Comparison of ENCODE assay signal across 10 cellular contexts in the genomic region with DNA sequence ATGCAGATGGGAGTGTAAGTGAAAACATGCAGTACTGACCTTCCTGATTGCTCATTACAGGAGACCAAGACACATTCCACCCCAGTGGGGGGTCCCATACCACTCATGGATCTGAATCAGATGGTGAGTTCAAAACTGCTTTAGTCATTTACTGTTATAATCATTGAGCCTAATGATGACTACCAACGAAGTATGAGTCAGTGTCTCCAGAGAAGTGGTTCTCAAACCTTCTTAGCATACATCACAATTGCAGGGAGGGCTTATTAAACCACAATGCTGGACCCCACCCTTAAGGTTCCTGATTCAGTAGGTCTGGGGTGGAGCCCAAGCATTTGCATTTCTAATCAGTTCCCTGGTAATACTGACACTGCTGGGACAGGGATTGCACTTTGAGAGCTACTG.
DNase-seq lines count a peak whose midpoint lies in the region; ATAC-seq and TF ChIP-seq lines count a peak whose summit lies in the region.
"Had no signal": no experiment of that assay in that cellular context is flagged by ENCODE, and none has a peak within 500 bp of the region (broad histone marks: within the 10 kb centered on the region; RNA-seq: fewer than 3 reads in every experiment).

No MANE protein-coding gene starts in this region.

- peaks cover 8 to 55% (median 27%) of the 10 kb centered on the region in 4 donors for H3K36me3 ChIP-seq in upper lobe of left lung

- H3K9me3 Mint-ChIP-seq in activated T-helper 17 cell treated with anti-CD3 and anti-CD28 coated beads, Interleukin-2, amount 50 U/mL, for 72 hours = no peaks in the 10 kb centered on the region

- 60 to 62% methylated on average over 1 of the region's 1 CpG for WGBS in upper lobe of left lung, 2 donors

- H3K4me1 Mint-ChIP-seq in activated T-helper 17 cell treated with anti-CD3 and anti-CD28 coated beads, Interleukin-2, amount 50 U/mL, for 72 hours = peaks cover 63% of the 10 kb centered on the region

- peak overlapping the region; percentile 56 for H3K4me3 Mint-ChIP-seq in activated T-helper 17 cell treated with anti-CD3 and anti-CD28 coated beads, Interleukin-2, amount 50 U/mL, for 72 hours

- DNase-seq in activated T-cell treated with anti-CD3 and anti-CD28 coated beads for 24 hours (ENCODE audit: low read depth) (peak; percentile 38), iris pigment epithelial cell (ENCODE audit: low read depth) (peak; percentile 98), upper lobe of left lung (peak in 1 of 2 donors; percentile 39), DMS53 (lab: John Stamatoyannopoulos, UW) (no peak), NCI-H82 treated with DMSO at 0.1 percent for 48 hours (lab: John Stamatoyannopoulos, UW; ENCODE audit: unreplicated experiment) (no peak)
- no peak for DNase-seq in activated T-cell treated with anti-CD3 and anti-CD28 coated beads, Interleukin-2, amount 50 U/mL, for 1 hour
- DNase-seq: DND-41, psoas muscle had no signal

- H3K4me1 ChIP-seq in upper lobe of left lung = peaks cover 4 to 31% (median 14%) of the 10 kb centered on the region in 4 donors
- H3K4me1 ChIP-seq: psoas muscle had no signal

- no peaks in the 10 kb centered on the region for H3K27me3 Mint-ChIP-seq in activated T-helper 17 cell treated with anti-CD3 and anti-CD28 coated beads, Interleukin-2, amount 50 U/mL, for 72 hours

- TF ChIP-seq CTCF in upper lobe of left lung (IDR thresholded peaks at IDR 0.05) = no peak

- peak overlapping the region; percentile 88 for H3K27ac Mint-ChIP-seq in activated T-helper 17 cell treated with anti-CD3 and anti-CD28 coated beads, Interleukin-2, amount 50 U/mL, for 72 hours

- TF ChIP-seq EP300 in upper lobe of left lung (IDR thresholded peaks at IDR 0.05) = no peak

- no peaks in the 10 kb centered on the region for H3K9me3 ChIP-seq in upper lobe of left lung
- H3K9me3 ChIP-seq: psoas muscle had no signal

- no peaks in the 10 kb centered on the region for H3K27me3 ChIP-seq in upper lobe of left lung

- H3K4me3 ChIP-seq in upper lobe of left lung = no peak overlapping the region
- H3K4me3 ChIP-seq: psoas muscle had no signal

- no peak for TF ChIP-seq POLR2A in upper lobe of left lung (IDR thresholded peaks at IDR 0.05)

- peaks cover 100% of the 10 kb centered on the region for H3K36me3 Mint-ChIP-seq in activated T-helper 17 cell treated with anti-CD3 and anti-CD28 coated beads, Interleukin-2, amount 50 U/mL, for 72 hours (ENCODE audit: low read depth)

- H3K27ac ChIP-seq in upper lobe of left lung = peak overlapping the region in 2 of 4 donors; percentile 36 to 43
- H3K27ac ChIP-seq: psoas muscle had no signal

- ATAC-seq in activated T-helper 17 cell treated with anti-CD3 and anti-CD28 coated beads, Interleukin-2, amount 50 U/mL, for 72 hours (replicated peaks) = peak; percentile 94
- ATAC-seq in upper lobe of left lung (ENCODE audit: low FRiP score in 2 of 2) = peak; percentile 65 to 89
- no peak for ATAC-seq in GM19324 (IDR thresholded peaks at IDR 0.05; ENCODE audit: low FRiP score, unreplicated experiment)

Comparison
In these comparisons a context has a peak if more than half of its experiments do, and no peak if none do; other contexts are left out.
1. DNase-seq: peak in activated T-cell treated with anti-CD3 and anti-CD28 coated beads for 24 hours (single experiment) and iris pigment epithelial cell (single experiment); none in activated T-cell treated with anti-CD3 and anti-CD28 coated beads, Interleukin-2, amount 50 U/mL, for 1 hour (single experiment), DMS53 (single experiment) and NCI-H82 treated with DMSO at 0.1 percent for 48 hours (single experiment).